Comparison of ENCODE assay signal across 1 cellular context in the genomic region with DNA sequence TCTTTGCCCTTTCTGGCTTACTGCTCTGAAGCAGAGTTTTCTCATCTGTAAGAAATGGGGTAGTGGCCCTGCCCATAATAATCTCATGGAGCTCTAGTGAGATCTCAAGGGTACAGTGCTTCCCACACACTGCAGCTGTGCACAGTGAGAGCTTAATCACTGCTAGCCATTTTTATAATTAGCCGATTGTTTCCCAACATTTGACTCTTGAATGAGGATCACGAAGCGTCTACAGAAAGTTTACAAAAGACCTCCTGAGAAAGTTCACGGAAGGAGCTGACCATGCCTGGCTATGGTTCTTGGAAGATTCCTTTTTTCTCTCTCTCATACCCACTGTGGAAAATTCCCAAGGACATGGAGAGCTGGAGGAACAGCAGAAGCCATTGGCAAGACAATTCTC.
TF ChIP-seq lines count a peak whose summit lies in the region.

No MANE protein-coding gene starts in this region.

TF ChIP-seq in GM23338, 12 proteins besides CTCF, POLR2A, EP300 and RAD21:
- TF ChIP-seq, protein P1, sequence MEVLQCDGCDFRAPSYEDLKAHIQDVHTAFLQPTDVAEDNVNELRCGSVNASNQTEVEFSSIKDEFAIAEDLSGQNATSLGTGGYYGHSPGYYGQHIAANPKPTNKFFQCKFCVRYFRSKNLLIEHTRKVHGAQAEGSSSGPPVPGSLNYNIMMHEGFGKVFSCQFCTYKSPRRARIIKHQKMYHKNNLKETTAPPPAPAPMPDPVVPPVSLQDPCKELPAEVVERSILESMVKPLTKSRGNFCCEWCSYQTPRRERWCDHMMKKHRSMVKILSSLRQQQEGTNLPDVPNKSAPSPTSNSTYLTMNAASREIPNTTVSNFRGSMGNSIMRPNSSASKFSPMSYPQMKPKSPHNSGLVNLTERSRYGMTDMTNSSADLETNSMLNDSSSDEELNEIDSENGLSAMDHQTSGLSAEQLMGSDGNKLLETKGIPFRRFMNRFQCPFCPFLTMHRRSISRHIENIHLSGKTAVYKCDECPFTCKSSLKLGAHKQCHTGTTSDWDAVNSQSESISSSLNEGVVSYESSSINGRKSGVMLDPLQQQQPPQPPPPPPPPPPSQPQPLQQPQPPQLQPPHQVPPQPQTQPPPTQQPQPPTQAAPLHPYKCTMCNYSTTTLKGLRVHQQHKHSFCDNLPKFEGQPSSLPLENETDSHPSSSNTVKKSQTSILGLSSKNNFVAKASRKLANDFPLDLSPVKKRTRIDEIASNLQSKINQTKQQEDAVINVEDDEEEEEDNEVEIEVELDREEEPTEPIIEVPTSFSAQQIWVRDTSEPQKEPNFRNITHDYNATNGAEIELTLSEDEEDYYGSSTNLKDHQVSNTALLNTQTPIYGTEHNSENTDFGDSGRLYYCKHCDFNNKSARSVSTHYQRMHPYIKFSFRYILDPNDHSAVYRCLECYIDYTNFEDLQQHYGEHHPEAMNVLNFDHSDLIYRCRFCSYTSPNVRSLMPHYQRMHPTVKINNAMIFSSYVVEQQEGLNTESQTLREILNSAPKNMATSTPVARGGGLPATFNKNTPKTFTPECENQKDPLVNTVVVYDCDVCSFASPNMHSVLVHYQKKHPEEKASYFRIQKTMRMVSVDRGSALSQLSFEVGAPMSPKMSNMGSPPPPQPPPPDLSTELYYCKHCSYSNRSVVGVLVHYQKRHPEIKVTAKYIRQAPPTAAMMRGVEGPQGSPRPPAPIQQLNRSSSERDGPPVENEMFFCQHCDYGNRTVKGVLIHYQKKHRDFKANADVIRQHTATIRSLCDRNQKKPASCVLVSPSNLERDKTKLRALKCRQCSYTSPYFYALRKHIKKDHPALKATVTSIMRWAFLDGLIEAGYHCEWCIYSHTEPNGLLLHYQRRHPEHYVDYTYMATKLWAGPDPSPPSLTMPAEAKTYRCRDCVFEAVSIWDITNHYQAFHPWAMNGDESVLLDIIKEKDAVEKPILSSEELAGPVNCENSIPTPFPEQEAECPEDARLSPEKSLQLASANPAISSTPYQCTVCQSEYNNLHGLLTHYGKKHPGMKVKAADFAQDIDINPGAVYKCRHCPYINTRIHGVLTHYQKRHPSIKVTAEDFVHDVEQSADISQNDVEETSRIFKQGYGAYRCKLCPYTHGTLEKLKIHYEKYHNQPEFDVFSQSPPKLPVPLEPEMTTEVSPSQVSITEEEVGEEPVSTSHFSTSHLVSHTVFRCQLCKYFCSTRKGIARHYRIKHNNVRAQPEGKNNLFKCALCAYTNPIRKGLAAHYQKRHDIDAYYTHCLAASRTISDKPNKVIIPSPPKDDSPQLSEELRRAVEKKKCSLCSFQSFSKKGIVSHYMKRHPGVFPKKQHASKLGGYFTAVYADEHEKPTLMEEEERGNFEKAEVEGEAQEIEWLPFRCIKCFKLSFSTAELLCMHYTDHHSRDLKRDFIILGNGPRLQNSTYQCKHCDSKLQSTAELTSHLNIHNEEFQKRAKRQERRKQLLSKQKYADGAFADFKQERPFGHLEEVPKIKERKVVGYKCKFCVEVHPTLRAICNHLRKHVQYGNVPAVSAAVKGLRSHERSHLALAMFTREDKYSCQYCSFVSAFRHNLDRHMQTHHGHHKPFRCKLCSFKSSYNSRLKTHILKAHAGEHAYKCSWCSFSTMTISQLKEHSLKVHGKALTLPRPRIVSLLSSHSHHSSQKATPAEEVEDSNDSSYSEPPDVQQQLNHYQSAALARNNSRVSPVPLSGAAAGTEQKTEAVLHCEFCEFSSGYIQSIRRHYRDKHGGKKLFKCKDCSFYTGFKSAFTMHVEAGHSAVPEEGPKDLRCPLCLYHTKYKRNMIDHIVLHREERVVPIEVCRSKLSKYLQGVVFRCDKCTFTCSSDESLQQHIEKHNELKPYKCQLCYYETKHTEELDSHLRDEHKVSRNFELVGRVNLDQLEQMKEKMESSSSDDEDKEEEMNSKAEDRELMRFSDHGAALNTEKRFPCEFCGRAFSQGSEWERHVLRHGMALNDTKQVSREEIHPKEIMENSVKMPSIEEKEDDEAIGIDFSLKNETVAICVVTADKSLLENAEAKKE (CRISPR knock-in tag; IDR thresholded peaks at IDR 0.05), result no peak
- TF ChIP-seq POLR2AphosphoS5 (IDR thresholded peaks at IDR 0.05; ENCODE audit: low read depth) (no peak), NANOG (IDR thresholded peaks at IDR 0.05; ENCODE audit: borderline replicate concordance) (no peak)
- TF ChIP-seq, protein P2, sequence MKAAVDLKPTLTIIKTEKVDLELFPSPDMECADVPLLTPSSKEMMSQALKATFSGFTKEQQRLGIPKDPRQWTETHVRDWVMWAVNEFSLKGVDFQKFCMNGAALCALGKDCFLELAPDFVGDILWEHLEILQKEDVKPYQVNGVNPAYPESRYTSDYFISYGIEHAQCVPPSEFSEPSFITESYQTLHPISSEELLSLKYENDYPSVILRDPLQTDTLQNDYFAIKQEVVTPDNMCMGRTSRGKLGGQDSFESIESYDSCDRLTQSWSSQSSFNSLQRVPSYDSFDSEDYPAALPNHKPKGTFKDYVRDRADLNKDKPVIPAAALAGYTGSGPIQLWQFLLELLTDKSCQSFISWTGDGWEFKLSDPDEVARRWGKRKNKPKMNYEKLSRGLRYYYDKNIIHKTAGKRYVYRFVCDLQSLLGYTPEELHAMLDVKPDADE (IDR thresholded peaks at IDR 0.05), result no peak
